In genomic region chrX:21153033-21153432, GRCh38 we compare ENCODE assay signal across 24 cellular contexts.
"Had no signal": no experiment of that assay in that cellular context is flagged by ENCODE, and none has a peak within 500 bp of the region (broad histone marks: within the 10 kb centered on the region; RNA-seq: fewer than 3 reads in every experiment).

No MANE protein-coding gene starts in this region.

- H2AFZ ChIP-seq: hepatocyte, neural progenitor cell had no signal

- H3K27ac ChIP-seq: epithelial cell of prostate, hepatocyte, neural progenitor cell, ovary, psoas muscle had no signal

- H3K9me3 ChIP-seq: mucosa of descending colon, ovary, psoas muscle, tibial nerve had no signal

- H3K4me3 Mint-ChIP-seq: activated CD4-positive, alpha-beta T cell treated with anti-CD3 and anti-CD28 coated beads for 36 hours; activated naive CD8-positive, alpha-beta T cell treated with anti-CD3 and anti-CD28 coated beads for 36 hours; activated T-cell treated with anti-CD3 and anti-CD28 coated beads, Interleukin-2, amount 50 U/mL, for 4 hours; immature natural killer cell; naive B cell; neural progenitor cell; stimulated activated effector memory CD8-positive, alpha-beta T cell treated with anti-CD3 and anti-CD28 coated beads, Interleukin-12 subunit alpha, Interleukin-12 subunit beta, amount 100 ng/mL, for 72 hours; stimulated activated naive CD8-positive, alpha-beta T cell treated with anti-CD3 and anti-CD28 coated beads, Interleukin-15, amount 100 ng/mL, for 72 hours; WTC11 had no signal

- H3K27ac Mint-ChIP-seq: activated CD4-positive, alpha-beta T cell treated with anti-CD3 and anti-CD28 coated beads for 36 hours; activated naive CD8-positive, alpha-beta T cell treated with anti-CD3 and anti-CD28 coated beads for 36 hours; activated T-helper 2 cell treated with anti-CD3 and anti-CD28 coated beads, Interferon-gamma antibody, Interleukin-2, Interleukin-4, amounts not matched to agents 10 μg/mL and 5 μg/mL and 100 μg/mL, durations not matched to agents 14 hours and 24 hours and 36 hours; immature natural killer cell; naive B cell; neural progenitor cell; stimulated activated effector memory CD8-positive, alpha-beta T cell treated with anti-CD3 and anti-CD28 coated beads, Interleukin-12 subunit alpha, Interleukin-12 subunit beta, amount 100 ng/mL, for 72 hours; WTC11 had no signal

- ATAC-seq: activated CD4-positive, alpha-beta T cell treated with anti-CD3 and anti-CD28 coated beads for 36 hours; activated T-cell treated with anti-CD3 and anti-CD28 coated beads, Interleukin-2, amount 50 U/mL, for 4 hours; mucosa of descending colon; stimulated activated effector memory CD8-positive, alpha-beta T cell treated with anti-CD3 and anti-CD28 coated beads, Interleukin-12 subunit alpha, Interleukin-12 subunit beta, amount 100 ng/mL, for 72 hours; stimulated activated naive CD8-positive, alpha-beta T cell treated with anti-CD3 and anti-CD28 coated beads, Interleukin-15, amount 100 ng/mL, for 72 hours had no signal

- H3K4me1 Mint-ChIP-seq: activated CD4-positive, alpha-beta T cell treated with anti-CD3 and anti-CD28 coated beads for 36 hours; activated naive CD8-positive, alpha-beta T cell treated with anti-CD3 and anti-CD28 coated beads for 36 hours; immature natural killer cell; naive B cell; stimulated activated effector memory CD8-positive, alpha-beta T cell treated with anti-CD3 and anti-CD28 coated beads, Interleukin-12 subunit alpha, Interleukin-12 subunit beta, amount 100 ng/mL, for 72 hours; stimulated activated naive CD8-positive, alpha-beta T cell treated with anti-CD3 and anti-CD28 coated beads, Interleukin-15, amount 100 ng/mL, for 72 hours had no signal

- DNase-seq: activated CD4-positive, alpha-beta T cell treated with anti-CD3 and anti-CD28 coated beads for 36 hours; activated CD4-positive, alpha-beta T cell treated with anti-CD3 and anti-CD28 coated beads, Interleukin-2, amount 50 U/mL, for 4 hours; activated CD8-positive, alpha-beta memory T cell treated with anti-CD3 and anti-CD28 coated beads for 24 hours; activated CD8-positive, alpha-beta memory T cell treated with anti-CD3 and anti-CD28 coated beads, Interleukin-2, amount 50 U/mL, for 48 hours; activated naive CD4-positive, alpha-beta T cell treated with Interleukin-2 at 50 U/mL for 16 hours; activated naive CD8-positive, alpha-beta T cell treated with anti-CD3 and anti-CD28 coated beads for 36 hours; activated T-cell treated with anti-CD3 and anti-CD28 coated beads, Interleukin-2, amount 50 U/mL, for 4 hours; amniotic stem cell; immature natural killer cell; kidney glomerular epithelial cell; mucosa of descending colon; naive B cell; psoas muscle; stimulated activated CD4-positive, alpha-beta T cell treated with anti-CD3 and anti-CD28 coated beads, Interleukin-2, amount 100 ng/mL, for 24 hours; stimulated activated naive CD8-positive, alpha-beta T cell treated with anti-CD3 and anti-CD28 coated beads, Interleukin-15, amount 100 ng/mL, for 72 hours; T-helper 9 cell had no signal

- H3K4me3 ChIP-seq: hepatocyte, mucosa of descending colon, neural progenitor cell, ovary, psoas muscle, tibial nerve had no signal

- H3K4me2 ChIP-seq: hepatocyte, neural progenitor cell had no signal

- H3K4me1 ChIP-seq: neural progenitor cell, psoas muscle had no signal

- H3K27me3 Mint-ChIP-seq: activated naive CD8-positive, alpha-beta T cell treated with anti-CD3 and anti-CD28 coated beads for 36 hours; stimulated activated naive CD8-positive, alpha-beta T cell treated with anti-CD3 and anti-CD28 coated beads, Interleukin-15, amount 100 ng/mL, for 72 hours had no signal

- H3K9ac ChIP-seq: neural progenitor cell had no signal

- H3K36me3 Mint-ChIP-seq: activated naive CD8-positive, alpha-beta T cell treated with anti-CD3 and anti-CD28 coated beads for 36 hours; immature natural killer cell; naive B cell; neural progenitor cell; stimulated activated effector memory CD8-positive, alpha-beta T cell treated with anti-CD3 and anti-CD28 coated beads, Interleukin-12 subunit alpha, Interleukin-12 subunit beta, amount 100 ng/mL, for 72 hours; WTC11 had no signal

- H3K79me2 ChIP-seq: hepatocyte had no signal

- H3K27me3 ChIP-seq: hepatocyte, neural progenitor cell, ovary, tibial nerve had no signal

- H3K9me3 Mint-ChIP-seq: activated naive CD8-positive, alpha-beta T cell treated with anti-CD3 and anti-CD28 coated beads for 36 hours; activated T-cell treated with anti-CD3 and anti-CD28 coated beads, Interleukin-2, amount 50 U/mL, for 4 hours; activated T-helper 2 cell treated with anti-CD3 and anti-CD28 coated beads, Interferon-gamma antibody, Interleukin-2, Interleukin-4, amounts not matched to agents 10 μg/mL and 5 μg/mL and 100 μg/mL, durations not matched to agents 14 hours and 24 hours and 36 hours; neural progenitor cell; stimulated activated effector memory CD8-positive, alpha-beta T cell treated with anti-CD3 and anti-CD28 coated beads, Interleukin-12 subunit alpha, Interleukin-12 subunit beta, amount 100 ng/mL, for 72 hours; stimulated activated naive CD8-positive, alpha-beta T cell treated with anti-CD3 and anti-CD28 coated beads, Interleukin-15, amount 100 ng/mL, for 72 hours; WTC11 had no signal

- H3K36me3 ChIP-seq: neural progenitor cell, ovary, tibial nerve had no signal
